In the genomic region with DNA sequence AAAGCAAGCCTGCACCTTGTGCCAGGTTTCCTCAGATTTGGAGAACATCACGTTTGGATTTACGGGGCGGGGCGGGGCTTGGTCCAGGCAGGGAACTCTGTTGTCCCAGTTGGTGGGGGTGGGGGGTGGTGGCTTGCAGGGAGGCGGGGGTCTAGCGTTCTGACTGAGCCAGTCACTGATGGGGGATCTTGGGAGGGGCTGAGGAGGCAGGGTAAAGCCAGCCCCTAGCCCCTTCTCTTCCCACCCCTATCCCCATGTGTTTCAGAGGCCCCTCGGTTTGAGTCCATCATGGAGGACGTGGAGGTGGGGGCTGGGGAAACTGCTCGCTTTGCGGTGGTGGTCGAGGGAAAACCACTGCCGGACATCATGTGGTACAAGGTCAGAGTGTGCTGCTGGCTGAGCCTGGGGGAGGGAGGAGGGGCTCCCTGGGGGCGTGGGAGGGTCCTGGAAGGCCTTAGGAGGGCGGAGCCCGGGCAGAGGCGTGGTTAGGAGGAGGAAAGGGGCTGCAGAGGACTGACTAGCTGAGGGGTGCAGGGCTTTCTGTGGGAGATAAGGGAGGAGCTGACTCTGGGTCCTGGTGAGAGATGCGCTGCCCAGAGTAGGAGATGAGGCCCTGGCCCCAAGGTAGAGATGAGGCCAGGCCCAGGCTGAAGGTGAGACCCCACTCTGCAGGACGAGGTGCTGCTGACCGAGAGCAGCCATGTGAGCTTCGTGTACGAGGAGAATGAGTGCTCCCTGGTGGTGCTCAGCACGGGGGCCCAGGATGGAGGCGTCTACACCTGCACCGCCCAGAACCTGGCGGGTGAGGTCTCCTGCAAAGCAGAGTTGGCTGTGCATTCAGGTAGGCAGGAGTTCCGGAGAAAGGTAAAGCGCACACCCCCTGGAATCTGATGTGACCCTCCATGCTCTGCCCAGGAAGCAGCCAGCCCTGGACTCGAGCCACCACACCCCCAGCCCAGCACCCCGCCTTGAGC, we compare ENCODE assay signal across 10 cellular contexts. TPM values are rescaled to one million over a fixed set of nuclear protein-coding genes. Genes with fewer than 3 reads are reported as not detected.
DNase-seq lines count a peak whose midpoint lies in the region; TF ChIP-seq lines count a peak whose summit lies in the region.
"Had no signal": no experiment of that assay in that cellular context is flagged by ENCODE, and none has a peak within 500 bp of the region (broad histone marks: within the 10 kb centered on the region; RNA-seq: fewer than 3 reads in every experiment).

No MANE protein-coding gene starts in this region.

- POLR2A ChIA-PET in SK-N-SH (lab: Yijun Ruan, JAX) = interaction anchor here (0.8 to 1.3 kb wide), 4 partner anchors 16 to 41 kb away, joined by 3 to 4 read pairs (median 3); no protein-coding TSS in a partner anchor

- no peak overlapping the region for H3K9ac ChIP-seq in SK-N-SH

- no peaks in the 10 kb centered on the region for H3K79me2 ChIP-seq in SK-N-SH (ENCODE audit: insufficient read depth)

- no peaks in the 10 kb centered on the region for H3K27me3 ChIP-seq in SK-N-SH (ENCODE audit: insufficient read depth)

- no peak overlapping the region for H2AFZ ChIP-seq in SK-N-SH (ENCODE audit: low read depth)

- H3K9me3 ChIP-seq in SK-N-SH = no peaks in the 10 kb centered on the region
- H3K9me3 ChIP-seq: stomach had no signal

- no peak overlapping the region for H3K4me3 ChIP-seq in SK-N-SH (ENCODE audit: low read depth in 2 of 2, low read length in 1 of 2)

- TF ChIP-seq CTCF in SK-N-SH (IDR thresholded peaks at IDR 0.05) = no peak

- TF ChIP-seq EP300 in SK-N-SH (IDR thresholded peaks at IDR 0.05; ENCODE audit: borderline replicate concordance in 1 of 2, low read depth in 1 of 2, low read length in 1 of 2) = no peak

- CTCF ChIA-PET in SK-N-SH (lab: Yijun Ruan, JAX) = interaction anchor here (0.8 to 56.4 kb wide), 23 partner anchors 9 to 212 kb away, joined by 3 to 2824 read pairs (median 6); a partner anchor contains a TSS

- 69% methylated on average over 20 of the region's 29 CpGs for WGBS in SK-N-SH (ENCODE audit: low lambda C conversion rate)

- TF ChIP-seq RAD21 in SK-N-SH (IDR thresholded peaks at IDR 0.05; ENCODE audit: low read length) = no peak

- peaks cover 6% of the 10 kb centered on the region for H3F3A ChIP-seq in SK-N-SH (replicated peaks; ENCODE audit: insufficient read depth)

- DNase-seq in CMK (ENCODE audit: low read depth) = peak; percentile 50
- DNase-seq in SK-N-SH = peak; percentile 72
- peak; percentile 83 for DNase-seq in islet precursor cell
- DNase-seq in pons (ENCODE audit: low spot score) = no peak
- DNase-seq in H4 (ENCODE audit: low spot score) = no peak
- DNase-seq in stimulated activated CD4-positive, alpha-beta T cell treated with anti-CD3 and anti-CD28 coated beads, Interleukin-1b, Interleukin-23, amount 100 ng/mL, for 48 hours = no peak

- peaks cover 0 to 34% of the 10 kb centered on the region in 2 experiments; a peak in 1 of 4 replicates for H3K4me1 ChIP-seq in SK-N-SH (ENCODE audit: control insufficient read depth in 1 of 2, insufficient read depth in 2 of 2, low read depth in 1 of 2, low read length in 1 of 2)

- no peaks in the 10 kb centered on the region for H4K20me1 ChIP-seq in SK-N-SH (ENCODE audit: insufficient read depth)

- peaks cover 21 to 54% of the 10 kb centered on the region in 2 experiments for H3K36me3 ChIP-seq in SK-N-SH (replicated peaks in 1 of 2; ENCODE audit: control insufficient read depth in 1 of 2, insufficient read depth in 2 of 2, low read length in 1 of 2)

- H3K27ac ChIP-seq in SK-N-SH (ENCODE audit: low read depth in 2 of 2, low read length in 1 of 2) = peak overlapping the region in 1 of 2 experiments; percentile 68; a peak in 2 of 4 replicates

- no peak overlapping the region for H3K4me2 ChIP-seq in SK-N-SH

- no peaks in the 10 kb centered on the region for H3K9me2 ChIP-seq in SK-N-SH

TF ChIP-seq in SK-N-SH, 30 proteins besides CTCF, POLR2A, EP300 and RAD21 (continues in another document):
- no peak for TF ChIP-seq JUND (IDR thresholded peaks at IDR 0.05)
- no peak for TF ChIP-seq RXRA (IDR thresholded peaks at IDR 0.05; ENCODE audit: borderline replicate concordance, low read depth)
- no peak for TF ChIP-seq SIN3A (IDR thresholded peaks at IDR 0.05; ENCODE audit: borderline replicate concordance, low read depth, low read length)
- no peak for TF ChIP-seq TCF12 (IDR thresholded peaks at IDR 0.05)
- TF ChIP-seq, protein P1, sequence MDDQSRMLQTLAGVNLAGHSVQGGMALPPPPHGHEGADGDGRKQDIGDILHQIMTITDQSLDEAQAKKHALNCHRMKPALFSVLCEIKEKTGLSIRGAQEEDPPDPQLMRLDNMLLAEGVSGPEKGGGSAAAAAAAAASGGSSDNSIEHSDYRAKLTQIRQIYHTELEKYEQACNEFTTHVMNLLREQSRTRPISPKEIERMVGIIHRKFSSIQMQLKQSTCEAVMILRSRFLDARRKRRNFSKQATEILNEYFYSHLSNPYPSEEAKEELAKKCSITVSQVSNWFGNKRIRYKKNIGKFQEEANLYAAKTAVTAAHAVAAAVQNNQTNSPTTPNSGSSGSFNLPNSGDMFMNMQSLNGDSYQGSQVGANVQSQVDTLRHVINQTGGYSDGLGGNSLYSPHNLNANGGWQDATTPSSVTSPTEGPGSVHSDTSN (IDR thresholded peaks at IDR 0.05) = no peak
- no peak for TF ChIP-seq FOXJ3 (CRISPR knock-in tag; IDR thresholded peaks at IDR 0.05)
- TF ChIP-seq, protein P2, sequence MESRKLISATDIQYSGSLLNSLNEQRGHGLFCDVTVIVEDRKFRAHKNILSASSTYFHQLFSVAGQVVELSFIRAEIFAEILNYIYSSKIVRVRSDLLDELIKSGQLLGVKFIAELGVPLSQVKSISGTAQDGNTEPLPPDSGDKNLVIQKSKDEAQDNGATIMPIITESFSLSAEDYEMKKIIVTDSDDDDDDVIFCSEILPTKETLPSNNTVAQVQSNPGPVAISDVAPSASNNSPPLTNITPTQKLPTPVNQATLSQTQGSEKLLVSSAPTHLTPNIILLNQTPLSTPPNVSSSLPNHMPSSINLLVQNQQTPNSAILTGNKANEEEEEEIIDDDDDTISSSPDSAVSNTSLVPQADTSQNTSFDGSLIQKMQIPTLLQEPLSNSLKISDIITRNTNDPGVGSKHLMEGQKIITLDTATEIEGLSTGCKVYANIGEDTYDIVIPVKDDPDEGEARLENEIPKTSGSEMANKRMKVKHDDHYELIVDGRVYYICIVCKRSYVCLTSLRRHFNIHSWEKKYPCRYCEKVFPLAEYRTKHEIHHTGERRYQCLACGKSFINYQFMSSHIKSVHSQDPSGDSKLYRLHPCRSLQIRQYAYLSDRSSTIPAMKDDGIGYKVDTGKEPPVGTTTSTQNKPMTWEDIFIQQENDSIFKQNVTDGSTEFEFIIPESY (IDR thresholded peaks at IDR 0.05; ENCODE audit: borderline replicate concordance, low read depth) = no peak
- TF ChIP-seq, protein P3, sequence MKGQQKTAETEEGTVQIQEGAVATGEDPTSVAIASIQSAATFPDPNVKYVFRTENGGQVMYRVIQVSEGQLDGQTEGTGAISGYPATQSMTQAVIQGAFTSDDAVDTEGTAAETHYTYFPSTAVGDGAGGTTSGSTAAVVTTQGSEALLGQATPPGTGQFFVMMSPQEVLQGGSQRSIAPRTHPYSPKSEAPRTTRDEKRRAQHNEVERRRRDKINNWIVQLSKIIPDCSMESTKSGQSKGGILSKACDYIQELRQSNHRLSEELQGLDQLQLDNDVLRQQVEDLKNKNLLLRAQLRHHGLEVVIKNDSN (IDR thresholded peaks at IDR 0.05; ENCODE audit: borderline replicate concordance, low read depth) = no peak
- TF ChIP-seq TEAD4 (IDR thresholded peaks at IDR 0.05; ENCODE audit: borderline replicate concordance, insufficient read depth) = no peak
- no peak for TF ChIP-seq ELF1 (IDR thresholded peaks at IDR 0.05)
- TF ChIP-seq EZH2phosphoT487 (IDR thresholded peaks at IDR 0.05; ENCODE audit: borderline replicate concordance, low read depth) = no peak
- TF ChIP-seq, protein P4, sequence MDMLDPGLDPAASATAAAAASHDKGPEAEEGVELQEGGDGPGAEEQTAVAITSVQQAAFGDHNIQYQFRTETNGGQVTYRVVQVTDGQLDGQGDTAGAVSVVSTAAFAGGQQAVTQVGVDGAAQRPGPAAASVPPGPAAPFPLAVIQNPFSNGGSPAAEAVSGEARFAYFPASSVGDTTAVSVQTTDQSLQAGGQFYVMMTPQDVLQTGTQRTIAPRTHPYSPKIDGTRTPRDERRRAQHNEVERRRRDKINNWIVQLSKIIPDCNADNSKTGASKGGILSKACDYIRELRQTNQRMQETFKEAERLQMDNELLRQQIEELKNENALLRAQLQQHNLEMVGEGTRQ (IDR thresholded peaks at IDR 0.05; ENCODE audit: borderline replicate concordance, low read depth, low read length) = no peak

RNA-seq across cellular contexts. Expression of a gene that starts 21.8 kb away (rescaled TPM):
- 61.3 and 75.1 TPM in 2 replicates for polyA plus RNA-seq in SK-N-SH (2012; rRNA removed)
- 27.7 and 39.9 TPM in 2 replicates for polyA plus RNA-seq in SK-N-SH (2012; cell fraction: cytosol; rRNA removed)
- polyA plus RNA-seq in SK-N-SH (2012; cell fraction: nucleus; rRNA removed) = 157 and 170 TPM in 2 replicates
- total RNA-seq in H4 (2014; rRNA removed; shearing (Covaris generic)) = 74.0 TPM in 2 replicates

RNA-seq across cellular contexts. Expression of a gene that starts 37.4 kb away (rescaled TPM):
- 0.05 and 0.10 TPM in 2 replicates for polyA plus RNA-seq in SK-N-SH (2012; rRNA removed)
- 0.04 and 0.30 TPM in 2 replicates for polyA plus RNA-seq in SK-N-SH (2012; cell fraction: cytosol; rRNA removed)
- 0.79 and 1.00 TPM in 2 replicates for polyA plus RNA-seq in SK-N-SH (2012; cell fraction: nucleus; rRNA removed)
- not detected in 2 replicates for total RNA-seq in H4 (2014; rRNA removed; shearing (Covaris generic))
- total RNA-seq: mononuclear cell had no signal
- polyA plus RNA-seq: stomach had no signal

RNA-seq across cellular contexts. Expression of a gene that starts 42.2 kb away (rescaled TPM):
- 98.3 and 107 TPM in 2 replicates for polyA plus RNA-seq in SK-N-SH (2012; rRNA removed)
- polyA plus RNA-seq in SK-N-SH (2012; cell fraction: cytosol; rRNA removed) = 27.8 and 36.3 TPM in 2 replicates
- 717 and 872 TPM in 2 replicates for polyA plus RNA-seq in SK-N-SH (2012; cell fraction: nucleus; rRNA removed)
- total RNA-seq in H4 (2014; rRNA removed; shearing (Covaris generic)) = 2.5 and 3.7 TPM in 2 replicates

RNA-seq across cellular contexts. Expression of a gene that starts 58.7 kb away (rescaled TPM):
- 0.21 and 0.28 TPM in 2 replicates for polyA plus RNA-seq in SK-N-SH (2012; rRNA removed)
- 0.18 and 0.20 TPM in 2 replicates for polyA plus RNA-seq in SK-N-SH (2012; cell fraction: cytosol; rRNA removed)
- polyA plus RNA-seq in SK-N-SH (2012; cell fraction: nucleus; rRNA removed) = 0.07 and 0.26 TPM in 2 replicates
- total RNA-seq in H4 (2014; rRNA removed; shearing (Covaris generic)) = 0.68 and 1.2 TPM in 2 replicates
- total RNA-seq: activated CD8-positive, alpha-beta memory T cell treated with anti-CD3 and anti-CD28 coated beads, Interleukin-2, amount 10 ng/mL, durations not matched to agents 7 days and 5 days; HT-29 had no signal

Comparison
In these comparisons a context has a peak if more than half of its experiments do, and no peak if none do; other contexts are left out.
1. DNase-seq: peak in CMK (single experiment), SK-N-SH (single experiment) and islet precursor cell (single experiment); none in pons (single experiment), H4 (single experiment) and stimulated activated CD4-positive, alpha-beta T cell treated with anti-CD3 and anti-CD28 coated beads, Interleukin-1b, Interleukin-23, amount 100 ng/mL, for 48 hours (single experiment).